ENCODE assay signal across 17 cellular contexts in the genomic region with DNA sequence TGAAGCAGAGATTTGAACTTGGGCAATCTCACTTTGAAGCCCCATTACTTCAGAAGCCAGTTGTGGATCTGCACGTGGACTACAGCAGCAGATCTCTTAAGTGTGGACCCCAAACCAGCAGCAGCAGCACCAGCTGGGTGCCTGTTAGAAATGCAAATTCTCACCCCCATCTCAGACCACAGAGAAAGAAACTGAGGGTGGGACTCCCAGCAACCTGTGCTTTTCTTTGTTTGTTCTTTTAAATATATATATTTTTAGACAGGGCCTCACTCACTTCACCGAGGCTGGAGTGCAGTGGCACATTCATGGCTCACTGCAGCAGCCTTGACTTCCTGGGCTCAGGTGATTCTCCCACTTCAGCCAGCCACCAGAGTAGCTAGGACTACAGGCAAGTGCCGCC.
"Had no signal": no experiment of that assay in that cellular context is flagged by ENCODE, and none has a peak within 500 bp of the region (broad histone marks: within the 10 kb centered on the region; RNA-seq: fewer than 3 reads in every experiment).

No MANE protein-coding gene starts in this region.

- FAIRE-seq: frontal cortex, keratinocyte had no signal

- H3K4me1 ChIP-seq: colonic mucosa, heart right ventricle, psoas muscle had no signal

- H3K4me3 ChIP-seq: colonic mucosa, heart right ventricle, psoas muscle, spleen had no signal

- ATAC-seq: heart right ventricle, left ventricle myocardium superior, psoas muscle, sciatic nerve, WTC11 had no signal

- H3K9me3 Mint-ChIP-seq: activated naive CD4-positive, alpha-beta T cell treated with anti-CD3 and anti-CD28 coated beads for 36 hours; nephron; WTC11 had no signal

- H3K9me3 ChIP-seq: colonic mucosa, heart right ventricle, psoas muscle, spleen had no signal

- H3K27ac Mint-ChIP-seq: activated naive CD4-positive, alpha-beta T cell treated with anti-CD3 and anti-CD28 coated beads for 36 hours; nephron; WTC11 had no signal

- H3K4me3 Mint-ChIP-seq: activated naive CD4-positive, alpha-beta T cell treated with anti-CD3 and anti-CD28 coated beads for 36 hours; nephron; WTC11 had no signal

- H3K27me3 ChIP-seq: colonic mucosa, heart right ventricle, spleen had no signal

- H3K4me1 Mint-ChIP-seq: WTC11 had no signal

- H3K27ac ChIP-seq: colonic mucosa, heart right ventricle, psoas muscle had no signal

- DNase-seq: activated CD4-positive, alpha-beta T cell treated with anti-CD3 and anti-CD28 coated beads for 48 hours; activated CD8-positive, alpha-beta memory T cell treated with anti-CD3 and anti-CD28 coated beads for 24 hours; activated naive CD4-positive, alpha-beta T cell treated with anti-CD3 and anti-CD28 coated beads for 36 hours; colonic mucosa; effector CD4-positive, alpha-beta T cell; heart right ventricle; left ventricle myocardium superior; mesenchymal stem cell; psoas muscle; spleen; stimulated activated CD4-positive, alpha-beta T cell treated with anti-CD3 and anti-CD28 coated beads, Interleukin-1b, Interleukin-23, amount 100 ng/mL, for 48 hours; stimulated activated naive CD4-positive, alpha-beta T cell treated with Interleukin-2 at 50 U/mL for 16 hours had no signal
